In the genomic region with DNA sequence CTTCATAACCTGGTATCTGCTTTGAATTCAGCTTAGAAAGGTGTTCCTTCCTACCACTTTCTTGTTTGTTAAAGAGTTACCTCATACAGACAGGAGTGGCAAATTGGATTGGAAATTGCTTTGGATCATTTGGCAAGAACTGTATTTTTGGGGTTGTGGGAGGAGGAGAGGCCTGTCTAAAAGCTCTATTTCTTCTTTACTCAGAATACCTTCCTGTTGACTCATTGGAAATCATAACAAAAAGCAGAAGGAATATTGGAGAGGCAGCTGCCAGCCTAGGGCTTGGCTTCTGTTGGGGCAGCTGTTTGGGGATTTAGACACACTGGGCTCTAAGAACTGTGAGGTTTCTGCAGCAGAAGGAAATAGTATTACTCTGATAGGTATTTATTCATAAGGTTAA, we compare ENCODE assay signal across 8 cellular contexts. TPM values are rescaled to one million over a fixed set of nuclear protein-coding genes. Genes with fewer than 3 reads are reported as not detected.
DNase-seq lines count a peak whose midpoint lies in the region; ATAC-seq and TF ChIP-seq lines count a peak whose summit lies in the region.

No MANE protein-coding gene starts in this region.

- H3K9me3 ChIP-seq in stomach, result no peaks in the 10 kb centered on the region

- no peak overlapping the region for H3K4me3 ChIP-seq in stomach

- H3K27me3 ChIP-seq in stomach, result no peaks in the 10 kb centered on the region

- H3K27ac ChIP-seq in adipose tissue (ENCODE audit: low read depth, low read length) (peak overlapping the region; percentile 46), stomach (peak overlapping the region; percentile 75 to 93 (median 90))

- TF ChIP-seq CTCF in stomach (IDR thresholded peaks at IDR 0.05), result no peak

- intact Hi-C loops in stomach (cut with DNase I; ENCODE audit: low total_unique reads), result no loop called here

- DNase-seq in DMS 273 (lab: John Stamatoyannopoulos, UW; ENCODE audit: unreplicated experiment) (peak; percentile 85), NCI-H1694 (lab: John Stamatoyannopoulos, UW) (peak; percentile 53), hepatic stellate cell (ENCODE audit: low spot score) (peak; percentile 50), stomach (no peak), ureter (ENCODE audit: low spot score) (no peak)
- no peak for DNase-seq in activated CD8-positive, alpha-beta memory T cell treated with anti-CD3 and anti-CD28 coated beads, Interleukin-2, amount 50 U/mL, for 48 hours

- TF ChIP-seq POLR2A in stomach (IDR thresholded peaks at IDR 0.05), result no peak

- ATAC-seq in GM21381 (IDR thresholded peaks at IDR 0.05; ENCODE audit: unreplicated experiment), result no peak

- no peaks in the 10 kb centered on the region for H3K36me3 ChIP-seq in stomach

- H3K4me1 ChIP-seq in stomach, result peaks cover 52 to 100% (median 77%) of the 10 kb centered on the region in 4 donors

- no peak for TF ChIP-seq EP300 in stomach (IDR thresholded peaks at IDR 0.05)

RNA-seq across cellular contexts. Expression of a gene that starts 14.2 kb away (rescaled TPM):
- polyA plus RNA-seq in adipose tissue (10 to 100 TPM; 43.6 to 75.2 (median 54.3) TPM), stomach (10 to 100 TPM; 22.3 to 64.5 (median 43.7) TPM)
- total RNA-seq in stomach (100 to 1,000 TPM in 3 of 5 donors, 10 to 100 TPM in 2; 74.1 to 222 (median 160) TPM), ureter (260 TPM)

RNA-seq across cellular contexts. Expression of a gene that starts 50.1 kb away (rescaled TPM):
- polyA plus RNA-seq in adipose tissue (1 to 10 TPM in 1 of 3 donors, under 1 TPM in 1, not detected in 1; 0.24 to 1.1 TPM), stomach (1 to 10 TPM in 2 of 3 donors, under 1 TPM in 1; 0.93 to 2.0 (median 1.2) TPM)
- total RNA-seq in stomach (1 to 10 TPM in 4 of 5 donors, under 1 TPM in 1; 0.58 to 7.1 (median 2.9) TPM), ureter (8.9 TPM)

Comparison
In these comparisons a context has a peak if more than half of its experiments do, and no peak if none do; other contexts are left out.
1. DNase-seq: peak in DMS 273 (single experiment), NCI-H1694 (single experiment) and hepatic stellate cell (single experiment); none in stomach (single experiment), ureter (single experiment) and activated CD8-positive, alpha-beta memory T cell treated with anti-CD3 and anti-CD28 coated beads, Interleukin-2, amount 50 U/mL, for 48 hours (single experiment).